Comparison of ENCODE assay signal across 1 cellular context in genomic region chr16:89293276-89294143, GRCh38.
TF ChIP-seq lines count a peak whose summit lies in the region.

No MANE protein-coding gene starts in this region.

TF ChIP-seq in K562, 482 proteins besides CTCF, POLR2A, EP300 and RAD21 (continued from another document):
- TF ChIP-seq FIP1L1 (IDR thresholded peaks at IDR 0.05; ENCODE audit: low read depth, low read length, poor library complexity, severe bottlenecking), result no peak
- no peak for TF ChIP-seq ZNF696 (CRISPR knock-in tag; conservative IDR thresholded peaks at IDR 0.05)
- no peak for TF ChIP-seq HMBOX1 (IDR thresholded peaks at IDR 0.05)
- TF ChIP-seq SUPT5H (IDR thresholded peaks at IDR 0.05), result no peak
- no peak for TF ChIP-seq ZNF274 (IDR thresholded peaks at IDR 0.05; ENCODE audit: borderline replicate concordance, low read depth, low read length)
- TF ChIP-seq PHF8 (IDR thresholded peaks at IDR 0.05; ENCODE audit: borderline replicate concordance, low read length), result no peak
- no peak for TF ChIP-seq ETV5 (CRISPR knock-in tag; IDR thresholded peaks at IDR 0.05; ENCODE audit: low read depth)
- TF ChIP-seq PREB (CRISPR knock-in tag; IDR thresholded peaks at IDR 0.05), result no peak
- TF ChIP-seq, protein P1, sequence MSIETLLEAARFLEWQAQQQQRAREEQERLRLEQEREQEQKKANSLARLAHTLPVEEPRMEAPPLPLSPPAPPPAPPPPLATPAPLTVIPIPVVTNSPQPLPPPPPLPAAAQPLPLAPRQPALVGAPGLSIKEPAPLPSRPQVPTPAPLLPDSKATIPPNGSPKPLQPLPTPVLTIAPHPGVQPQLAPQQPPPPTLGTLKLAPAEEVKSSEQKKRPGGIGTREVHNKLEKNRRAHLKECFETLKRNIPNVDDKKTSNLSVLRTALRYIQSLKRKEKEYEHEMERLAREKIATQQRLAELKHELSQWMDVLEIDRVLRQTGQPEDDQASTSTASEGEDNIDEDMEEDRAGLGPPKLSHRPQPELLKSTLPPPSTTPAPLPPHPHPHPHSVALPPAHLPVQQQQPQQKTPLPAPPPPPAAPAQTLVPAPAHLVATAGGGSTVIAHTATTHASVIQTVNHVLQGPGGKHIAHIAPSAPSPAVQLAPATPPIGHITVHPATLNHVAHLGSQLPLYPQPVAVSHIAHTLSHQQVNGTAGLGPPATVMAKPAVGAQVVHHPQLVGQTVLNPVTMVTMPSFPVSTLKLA (conservative IDR thresholded peaks at IDR 0.05), result peak; percentile 22 to 37; a peak in 1 of 4 replicates
- TF ChIP-seq ZNF395 (CRISPR knock-in tag; IDR thresholded peaks at IDR 0.05), result no peak
- no peak for TF ChIP-seq TSHZ1 (CRISPR knock-in tag; IDR thresholded peaks at IDR 0.05)
- TF ChIP-seq, protein P2, sequence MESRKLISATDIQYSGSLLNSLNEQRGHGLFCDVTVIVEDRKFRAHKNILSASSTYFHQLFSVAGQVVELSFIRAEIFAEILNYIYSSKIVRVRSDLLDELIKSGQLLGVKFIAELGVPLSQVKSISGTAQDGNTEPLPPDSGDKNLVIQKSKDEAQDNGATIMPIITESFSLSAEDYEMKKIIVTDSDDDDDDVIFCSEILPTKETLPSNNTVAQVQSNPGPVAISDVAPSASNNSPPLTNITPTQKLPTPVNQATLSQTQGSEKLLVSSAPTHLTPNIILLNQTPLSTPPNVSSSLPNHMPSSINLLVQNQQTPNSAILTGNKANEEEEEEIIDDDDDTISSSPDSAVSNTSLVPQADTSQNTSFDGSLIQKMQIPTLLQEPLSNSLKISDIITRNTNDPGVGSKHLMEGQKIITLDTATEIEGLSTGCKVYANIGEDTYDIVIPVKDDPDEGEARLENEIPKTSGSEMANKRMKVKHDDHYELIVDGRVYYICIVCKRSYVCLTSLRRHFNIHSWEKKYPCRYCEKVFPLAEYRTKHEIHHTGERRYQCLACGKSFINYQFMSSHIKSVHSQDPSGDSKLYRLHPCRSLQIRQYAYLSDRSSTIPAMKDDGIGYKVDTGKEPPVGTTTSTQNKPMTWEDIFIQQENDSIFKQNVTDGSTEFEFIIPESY (CRISPR knock-in tag; IDR thresholded peaks at IDR 0.05), result no peak
- peak; percentile 86 for TF ChIP-seq ZNF263 (CRISPR knock-in tag; IDR thresholded peaks at IDR 0.05; ENCODE audit: borderline replicate concordance)
- TF ChIP-seq POLR3G (IDR thresholded peaks at IDR 0.05; ENCODE audit: extremely low read depth, insufficient read length, insufficient replicate concordance), result no peak
- no peak for TF ChIP-seq ZNF41 (CRISPR knock-in tag; conservative IDR thresholded peaks at IDR 0.05)
- no peak for TF ChIP-seq SP2 (IDR thresholded peaks at IDR 0.05; ENCODE audit: extremely low read depth, low read depth, low read length, poor library complexity, severe bottlenecking)
- TF ChIP-seq ZNF551 (CRISPR knock-in tag; IDR thresholded peaks at IDR 0.05), result no peak
- TF ChIP-seq TCF7L2 (IDR thresholded peaks at IDR 0.05; ENCODE audit: low read depth, low read length), result no peak
- TF ChIP-seq ZNF766 (CRISPR knock-in tag; conservative IDR thresholded peaks at IDR 0.05), result no peak
- TF ChIP-seq SIN3A (IDR thresholded peaks at IDR 0.05; ENCODE audit: borderline replicate concordance in 2 of 2, control insufficient read depth in 1 of 2, low read depth in 2 of 2, low read length in 2 of 2), result no peak
- TF ChIP-seq CREB3 (tag; conservative IDR thresholded peaks at IDR 0.05; ENCODE audit: low read depth), result no peak
- TF ChIP-seq, protein P3, sequence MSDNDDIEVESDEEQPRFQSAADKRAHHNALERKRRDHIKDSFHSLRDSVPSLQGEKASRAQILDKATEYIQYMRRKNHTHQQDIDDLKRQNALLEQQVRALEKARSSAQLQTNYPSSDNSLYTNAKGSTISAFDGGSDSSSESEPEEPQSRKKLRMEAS (CRISPR knock-in tag; IDR thresholded peaks at IDR 0.05), result peak; percentile 61
- no peak for TF ChIP-seq ZNF444 (CRISPR knock-in tag; IDR thresholded peaks at IDR 0.05)
- TF ChIP-seq, protein P4, sequence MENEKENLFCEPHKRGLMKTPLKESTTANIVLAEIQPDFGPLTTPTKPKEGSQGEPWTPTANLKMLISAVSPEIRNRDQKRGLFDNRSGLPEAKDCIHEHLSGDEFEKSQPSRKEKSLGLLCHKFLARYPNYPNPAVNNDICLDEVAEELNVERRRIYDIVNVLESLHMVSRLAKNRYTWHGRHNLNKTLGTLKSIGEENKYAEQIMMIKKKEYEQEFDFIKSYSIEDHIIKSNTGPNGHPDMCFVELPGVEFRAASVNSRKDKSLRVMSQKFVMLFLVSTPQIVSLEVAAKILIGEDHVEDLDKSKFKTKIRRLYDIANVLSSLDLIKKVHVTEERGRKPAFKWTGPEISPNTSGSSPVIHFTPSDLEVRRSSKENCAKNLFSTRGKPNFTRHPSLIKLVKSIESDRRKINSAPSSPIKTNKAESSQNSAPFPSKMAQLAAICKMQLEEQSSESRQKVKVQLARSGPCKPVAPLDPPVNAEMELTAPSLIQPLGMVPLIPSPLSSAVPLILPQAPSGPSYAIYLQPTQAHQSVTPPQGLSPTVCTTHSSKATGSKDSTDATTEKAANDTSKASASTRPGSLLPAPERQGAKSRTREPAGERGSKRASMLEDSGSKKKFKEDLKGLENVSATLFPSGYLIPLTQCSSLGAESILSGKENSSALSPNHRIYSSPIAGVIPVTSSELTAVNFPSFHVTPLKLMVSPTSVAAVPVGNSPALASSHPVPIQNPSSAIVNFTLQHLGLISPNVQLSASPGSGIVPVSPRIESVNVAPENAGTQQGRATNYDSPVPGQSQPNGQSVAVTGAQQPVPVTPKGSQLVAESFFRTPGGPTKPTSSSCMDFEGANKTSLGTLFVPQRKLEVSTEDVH (IDR thresholded peaks at IDR 0.05; ENCODE audit: low read depth, partially characterized antibody), result no peak
- no peak for TF ChIP-seq COPS2 (conservative IDR thresholded peaks at IDR 0.05)
- no peak for TF ChIP-seq ZFX (CRISPR knock-in tag; IDR thresholded peaks at IDR 0.05)
- TF ChIP-seq FOSL1 (tag; conservative IDR thresholded peaks at IDR 0.05), result no peak
- TF ChIP-seq ELF4 (CRISPR knock-in tag; IDR thresholded peaks at IDR 0.05), result no peak
- TF ChIP-seq BACH1 (tag; IDR thresholded peaks at IDR 0.05), result no peak
- TF ChIP-seq, protein P5, sequence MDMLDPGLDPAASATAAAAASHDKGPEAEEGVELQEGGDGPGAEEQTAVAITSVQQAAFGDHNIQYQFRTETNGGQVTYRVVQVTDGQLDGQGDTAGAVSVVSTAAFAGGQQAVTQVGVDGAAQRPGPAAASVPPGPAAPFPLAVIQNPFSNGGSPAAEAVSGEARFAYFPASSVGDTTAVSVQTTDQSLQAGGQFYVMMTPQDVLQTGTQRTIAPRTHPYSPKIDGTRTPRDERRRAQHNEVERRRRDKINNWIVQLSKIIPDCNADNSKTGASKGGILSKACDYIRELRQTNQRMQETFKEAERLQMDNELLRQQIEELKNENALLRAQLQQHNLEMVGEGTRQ (CRISPR knock-in tag; IDR thresholded peaks at IDR 0.05), result no peak
- TF ChIP-seq ARHGAP35 (IDR thresholded peaks at IDR 0.05; ENCODE audit: partially characterized antibody), result no peak
- TF ChIP-seq PHB2 (IDR thresholded peaks at IDR 0.05; ENCODE audit: low read depth), result no peak
- TF ChIP-seq MBD2 (IDR thresholded peaks at IDR 0.05; ENCODE audit: borderline replicate concordance, low read depth), result peak; percentile 73
- no peak for TF ChIP-seq NR3C1 (CRISPR knock-in tag; IDR thresholded peaks at IDR 0.05)
- TF ChIP-seq HMGN3 (IDR thresholded peaks at IDR 0.05; ENCODE audit: borderline replicate concordance, extremely low read depth, insufficient read length, low read depth, low read length), result peak; percentile 21
- no peak for TF ChIP-seq GMEB1 (CRISPR knock-in tag; IDR thresholded peaks at IDR 0.05)
